8 cellular contexts compared by ENCODE assay signal in the genomic region with DNA sequence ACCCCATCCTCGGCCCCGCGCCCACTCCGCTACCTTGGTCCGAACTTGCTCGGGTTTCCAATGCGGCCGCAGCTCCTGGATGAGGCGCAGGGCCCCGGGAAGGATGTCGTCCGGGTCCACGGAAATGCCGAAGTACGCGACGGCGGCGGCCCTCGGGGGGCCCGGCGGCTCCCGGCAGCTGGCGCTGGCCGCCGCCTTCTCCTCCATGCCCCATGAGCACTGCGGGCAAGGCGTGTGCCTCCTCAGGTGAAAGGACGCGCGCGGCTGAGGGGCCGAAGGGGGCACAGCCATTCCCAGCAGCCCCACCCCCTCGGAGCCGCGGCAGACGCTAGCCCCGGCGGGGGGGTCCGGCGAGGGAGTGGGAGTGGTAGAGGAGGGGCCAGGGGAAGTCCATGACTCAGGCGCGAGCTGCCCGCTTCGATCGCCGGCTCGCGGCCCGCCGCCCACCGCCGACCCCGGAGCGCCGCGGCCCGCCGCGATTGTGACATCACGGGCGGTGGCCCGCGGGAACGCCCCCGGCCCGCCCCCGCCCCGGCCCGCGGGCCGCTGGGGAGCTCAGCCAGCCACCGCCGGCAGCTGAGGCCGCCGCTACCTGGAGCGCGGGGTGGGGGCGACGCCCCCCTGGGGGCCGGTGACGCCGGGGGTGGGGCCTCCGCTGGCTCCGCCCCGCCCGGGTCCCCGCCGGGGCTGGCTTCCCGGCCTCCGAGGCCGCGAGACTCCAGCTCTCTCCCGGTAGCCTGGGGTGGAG.
DNase-seq lines count a peak whose midpoint lies in the region; ATAC-seq and TF ChIP-seq lines count a peak whose summit lies in the region.

Gene ETNK2 (minus strand): TSS at position 483 of the 748 bp plus-strand sequence. CDS start 192 bp downstream, at position 291.

- peak within 1 kb of the TSS; percentile 67 for H3K4me3 ChIP-seq in choroid plexus epithelial cell (ENCODE audit: low read depth, low read length)

- no peak for TF ChIP-seq CTCF in choroid plexus epithelial cell (conservative IDR thresholded peaks at IDR 0.05; ENCODE audit: low read depth, low read length)

- peak; percentile 60 for DNase-seq in COLO829 (ENCODE audit: low spot score)
- DNase-seq in NCI-H1048 (lab: John Stamatoyannopoulos, UW), result peak; percentile 46
- peak; percentile 41 for DNase-seq in choroid plexus epithelial cell (ENCODE audit: low read depth)
- DNase-seq in left kidney (ENCODE audit: low read depth, low spot score), result peak; percentile 87
- peak; percentile 46 for DNase-seq in stimulated activated CD4-positive, alpha-beta T cell treated with anti-CD3 and anti-CD28 coated beads, Interleukin-2, amount 100 ng/mL, for 4 hours (ENCODE audit: low read depth)

- peak; percentile 45 to 59 for ATAC-seq in activated CD4-positive, CD25-positive, alpha-beta regulatory T cell treated with anti-CD3 and anti-CD28 coated beads, Interleukin-2, amount 50 U/mL, for 24 hours
- ATAC-seq in HG02970 (IDR thresholded peaks at IDR 0.05; ENCODE audit: low FRiP score, unreplicated experiment) (no peak), HG02678 (IDR thresholded peaks at IDR 0.05; ENCODE audit: unreplicated experiment) (no peak)

Comparison
In these comparisons a context has a peak if more than half of its experiments do, and no peak if none do; other contexts are left out.
1. ATAC-seq: peak in activated CD4-positive, CD25-positive, alpha-beta regulatory T cell treated with anti-CD3 and anti-CD28 coated beads, Interleukin-2, amount 50 U/mL, for 24 hours (2 of 2); none in HG02970 (single experiment) and HG02678 (single experiment).
2. Peak in every context shown above with its lines, with median percentiles within 50 percentile points of each other: DNase-seq.